ENCODE assay signal across 15 cellular contexts in genomic region chr17:77165577-77165976, GRCh38. TPM values are rescaled to one million over a fixed set of nuclear protein-coding genes. Genes with fewer than 3 reads are reported as not detected.
DNase-seq lines count a peak whose midpoint lies in the region; ATAC-seq, FAIRE-seq and TF ChIP-seq lines count a peak whose summit lies in the region.
"Had no signal": no experiment of that assay in that cellular context is flagged by ENCODE, and none has a peak within 500 bp of the region (broad histone marks: within the 10 kb centered on the region; RNA-seq: fewer than 3 reads in every experiment).

No MANE protein-coding gene starts in this region.

- no peak for TF ChIP-seq CTCF in GM23338 (conservative IDR thresholded peaks at IDR 0.05; ENCODE audit: low read depth in 2 of 2)
- no peak for TF ChIP-seq CTCF in VCaP (conservative IDR thresholded peaks at IDR 0.05)
- no peak for TF ChIP-seq CTCF in endothelial cell of umbilical vein (IDR thresholded peaks at IDR 0.05; ENCODE audit: extremely low read depth in 1 of 2, insufficient read depth in 1 of 2, low read depth in 1 of 2, low read length in 2 of 2)
- TF ChIP-seq CTCF in spleen (IDR thresholded peaks at IDR 0.05 in 8 of 11, conservative IDR thresholded peaks at IDR 0.05 in 3 of 11) = no peak

- ATAC-seq in GM23338 = no peak
- ATAC-seq: Panc1 had no signal

- H3K27me3 Mint-ChIP-seq in GM23338 (ENCODE audit: insufficient read depth, low read depth, poor library complexity) = peaks cover 8% of the 10 kb centered on the region

- peak overlapping the region; percentile 41 for H3K9ac ChIP-seq in endothelial cell of umbilical vein (replicated peaks; ENCODE audit: extremely low read depth, insufficient read depth, low read length)

- H3K4me2 ChIP-seq in GM23338 (peak overlapping the region; percentile 70; the same call in 1 of the 2 replicates), endothelial cell of umbilical vein (ENCODE audit: insufficient read depth, low read length) (peak overlapping the region; percentile 52)

- H3K27me3 ChIP-seq in GM23338 (ENCODE audit: insufficient read depth) = no peaks in the 10 kb centered on the region
- H3K27me3 ChIP-seq in endothelial cell of umbilical vein (ENCODE audit: control insufficient read depth in 2 of 2, insufficient read depth in 2 of 2, low read length in 2 of 2) = no peaks in the 10 kb centered on the region
- no peaks in the 10 kb centered on the region for H3K27me3 ChIP-seq in spleen (replicated peaks in 1 of 7)

- H3K9me3 ChIP-seq in endothelial cell of umbilical vein (replicated peaks; ENCODE audit: control insufficient read depth, insufficient read depth, low read length) (no peaks in the 10 kb centered on the region), spleen (peaks cover 0 to 32% (median 24%) of the 10 kb centered on the region in 8 donors)
- H3K9me3 ChIP-seq: prostate gland had no signal

- POLR2A ChIA-PET in endothelial cell of umbilical vein (lab: Charles Lee) = no interaction called here

- H3K36me3 Mint-ChIP-seq in GM23338 (ENCODE audit: low read depth) = peaks cover 45% of the 10 kb centered on the region

- H4K20me1 ChIP-seq in GM23338 (replicated peaks; ENCODE audit: insufficient read depth) (peaks cover 3% of the 10 kb centered on the region; the same call in 1 of the 2 replicates), endothelial cell of umbilical vein (replicated peaks; ENCODE audit: control insufficient read depth, extremely low read depth, insufficient read depth, low read length) (peaks cover 5% of the 10 kb centered on the region)

- dilution Hi-C loops in endothelial cell of umbilical vein (cut with MboI; ENCODE audit: extremely low pct_ligation_motif_present, low sequenced_read_pairs) = no loop called here

- H3K4me1 ChIP-seq in GM23338 (ENCODE audit: insufficient read depth) (peaks cover 41% of the 10 kb centered on the region), endothelial cell of umbilical vein (ENCODE audit: control insufficient read depth, extremely low read depth, insufficient read depth, low read length) (peaks cover 65% of the 10 kb centered on the region), spleen (peaks cover 38 to 83% (median 55%) of the 10 kb centered on the region in 6 donors)

- WGBS in spleen, 5 donors = 7 to 20% (median 16%) methylated on average over 1 of the region's 1 CpG

- H3K9me1 ChIP-seq in endothelial cell of umbilical vein (replicated peaks; ENCODE audit: control insufficient read depth, extremely low read depth, insufficient read depth, low read length) = no peaks in the 10 kb centered on the region

- H2AFZ ChIP-seq in GM23338 = no peak overlapping the region
- no peak overlapping the region for H2AFZ ChIP-seq in endothelial cell of umbilical vein (ENCODE audit: low read depth, low read length)

- no peak overlapping the region for H3K4me3 ChIP-seq in GM23338
- H3K4me3 ChIP-seq in endothelial cell of umbilical vein (replicated peaks in 1 of 3; ENCODE audit: insufficient read depth in 1 of 3, low read depth in 1 of 3, low read length in 3 of 3) = no peak overlapping the region
- no peak overlapping the region for H3K4me3 ChIP-seq in spleen
- H3K4me3 ChIP-seq: prostate gland had no signal

- H3K27ac ChIP-seq in GM23338 (ENCODE audit: low read depth) = peak overlapping the region; percentile 80; the same call in 1 of the 2 replicates
- H3K27ac ChIP-seq in VCaP = peak overlapping the region; percentile 29; the same call in 1 of the 2 replicates
- H3K27ac ChIP-seq in endothelial cell of umbilical vein (ENCODE audit: insufficient read depth, low read depth, low read length) = peak overlapping the region; percentile 88
- H3K27ac ChIP-seq in spleen = peak overlapping the region in 7 of 8 donors; percentile 47 to 85 (median 78)

- H3K9me3 Mint-ChIP-seq in GM23338 = peaks cover 50% of the 10 kb centered on the region

- TF ChIP-seq POLR2A in endothelial cell of umbilical vein (IDR thresholded peaks at IDR 0.05; ENCODE audit: low read depth, low read length) = no peak
- TF ChIP-seq POLR2A in spleen (IDR thresholded peaks at IDR 0.05) = no peak

- H3K9me2 ChIP-seq in GM23338 (ENCODE audit: insufficient read depth) = 0 out of 2 replicates have a peak, but pooled peaks cover 4% of the 10 kb centered on the region

- no peak for FAIRE-seq in endothelial cell of umbilical vein (lab: Jason Lieb, UNC)
- FAIRE-seq in RCC 7860 (lab: Jason Lieb, UNC) = no peak
- FAIRE-seq: astrocyte, GM19239 had no signal

- H3K4me1 Mint-ChIP-seq in GM23338 = peaks cover 40% of the 10 kb centered on the region

- H3K79me2 ChIP-seq in GM23338 (replicated peaks; ENCODE audit: insufficient read depth) = peaks cover 66% of the 10 kb centered on the region
- H3K79me2 ChIP-seq in endothelial cell of umbilical vein (ENCODE audit: control insufficient read depth, insufficient read depth, low read length) = peaks cover 100% of the 10 kb centered on the region

- intact Hi-C loops in endothelial cell of umbilical vein (cut with micrococcal nuclease) = no loop called here
- intact Hi-C loops in spleen (cut with DNase I; ENCODE audit: low total_unique reads) = no loop called here

- H3K27ac Mint-ChIP-seq in GM23338 = peak overlapping the region; percentile 75; the same call in 1 of the 2 replicates

- DNase-seq in GM23338 (ENCODE audit: low spot score) (no peak), endothelial cell of umbilical vein (ENCODE audit: low read depth, low spot score) (no peak), spleen (no peak), RCC 7860 (ENCODE audit: low spot score) (no peak), hepatic stellate cell (ENCODE audit: low spot score) (no peak), NCI-H345 treated with DMSO at 0.1 percent for 48 hours (lab: John Stamatoyannopoulos, UW; ENCODE audit: unreplicated experiment) (no peak)
- no peak for DNase-seq in activated naive CD4-positive, alpha-beta T cell (lab: John Stamatoyannopoulos, UW)
- DNase-seq: activated CD4-positive, alpha-beta T cell treated with anti-CD3 and anti-CD28 coated beads, Interleukin-2, amount 50 U/mL, for 1 hour; NCI-H1105 had no signal

- BruUV-seq in endothelial cell of umbilical vein (replicated peaks; lab: Mats Ljungman, UMichigan) = no TSS peak

- no peak overlapping the region for H3K4me3 Mint-ChIP-seq in GM23338
- H3K4me3 Mint-ChIP-seq: T-helper 1 cell treated with Interleukin-12 subunit alpha and Interleukin-12 subunit beta and Interleukin-4 antibody, amounts not matched to agents 30 μg/mL and 1 μg/mL, for 36 hours had no signal

- H3K36me3 ChIP-seq in GM23338 (ENCODE audit: insufficient read depth) (peaks cover 19% of the 10 kb centered on the region), endothelial cell of umbilical vein (ENCODE audit: control insufficient read depth in 2 of 2, extremely low read depth in 1 of 2, insufficient read depth in 2 of 2, low read length in 2 of 2) (peaks cover 11 to 15% of the 10 kb centered on the region in 2 experiments), spleen (peaks cover 0 to 67% (median 0%) of the 10 kb centered on the region in 6 donors)
- H3K36me3 ChIP-seq: prostate gland had no signal

- CTCF ChIA-PET in endothelial cell of umbilical vein (lab: Charles Lee) = interaction anchor here (1.5 to 1.7 kb wide), 2 partner anchors 10 to 77 kb away, joined by 4 read pairs; no protein-coding TSS in a partner anchor

- 0 out of 2 replicates have a peak, but pooled peaks cover 6% of the 10 kb centered on the region for H3F3A ChIP-seq in GM23338 (replicated peaks; ENCODE audit: low read depth)

TF ChIP-seq in endothelial cell of umbilical vein, 7 proteins besides CTCF, POLR2A, EP300 and RAD21:
- no peak for TF ChIP-seq MYC (IDR thresholded peaks at IDR 0.05; ENCODE audit: low read depth, low read length)
- TF ChIP-seq EZH2 (IDR thresholded peaks at IDR 0.05; ENCODE audit: borderline replicate concordance, low read depth, low read length, severe bottlenecking) = no peak
- no peak for TF ChIP-seq JUN (IDR thresholded peaks at IDR 0.05; ENCODE audit: borderline replicate concordance, insufficient read depth, insufficient read length, low read depth)
- no peak for TF ChIP-seq MAX (IDR thresholded peaks at IDR 0.05; ENCODE audit: insufficient read depth, insufficient read length)
- no peak for TF ChIP-seq GATA2 (IDR thresholded peaks at IDR 0.05; ENCODE audit: insufficient read depth, insufficient read length, low read depth, low read length)
- TF ChIP-seq POLR2AphosphoS5 (IDR thresholded peaks at IDR 0.05; ENCODE audit: insufficient read depth, low read depth, low read length) = no peak
- TF ChIP-seq FOS (IDR thresholded peaks at IDR 0.05; ENCODE audit: borderline replicate concordance, insufficient read depth, low read length) = no peak
TF ChIP-seq in endothelial cell of umbilical vein: peak in this region for 0.

RNA-seq across cellular contexts. Expression of gene SEC14L1, which starts 24.8 kb away (rescaled TPM):
- total RNA-seq in GM23338 (2014; rRNA removed; shearing (Covaris generic)) = 54.8 and 81.8 TPM in 2 replicates
- polyA plus RNA-seq in GM23338 (2016; fragmentation: Nextera tagmentation; extraction: Ambion mirVana) = 26.8 and 32.3 TPM in 2 replicates
- 606 and 631 TPM in 2 replicates for total RNA-seq in endothelial cell of umbilical vein
- 215 and 276 TPM in 2 replicates for polyA plus RNA-seq in endothelial cell of umbilical vein
- polyA plus RNA-seq in endothelial cell of umbilical vein (2011; cell fraction: cytosol; rRNA removed) = 185 and 188 TPM in 2 replicates
- polyA plus RNA-seq in endothelial cell of umbilical vein (2011; cell fraction: nucleus; rRNA removed) = 360 and 367 TPM in 2 replicates
- 277 and 279 TPM in 2 replicates for polyA plus RNA-seq in endothelial cell of umbilical vein (2012)
- polyA minus RNA-seq in endothelial cell of umbilical vein = 250 TPM in 2 replicates
- 19.9 TPM for polyA minus RNA-seq in endothelial cell of umbilical vein (2011; cell fraction: cytosol; rRNA and poly(A)+ RNA removed)
- 378 and 398 TPM in 2 replicates for polyA minus RNA-seq in endothelial cell of umbilical vein (2011; cell fraction: nucleus; rRNA and poly(A)+ RNA removed)
- 100 to 1,000 TPM; 152 to 202 (median 182) TPM for total RNA-seq in spleen
- 10 to 100 TPM; 14.5 to 37.6 (median 18.0) TPM for polyA plus RNA-seq in spleen

Comparison
In these comparisons a context has a peak if more than half of its experiments do, and no peak if none do; other contexts are left out.
1. H3K27ac ChIP-seq: peak in every context shown above with its lines; median percentile 88 in endothelial cell of umbilical vein; 80 in GM23338; 78 in spleen; 29 in VCaP.